Comparison of ENCODE assay signal across 8 cellular contexts in genomic region chr3:29280675-29281264, GRCh38.
DNase-seq lines count a peak whose midpoint lies in the region; ATAC-seq, FAIRE-seq and TF ChIP-seq lines count a peak whose summit lies in the region.

TSS of gene RBMS3 (plus strand) at chr3:29281071.

- ATAC-seq in HG03097 (IDR thresholded peaks at IDR 0.05; ENCODE audit: low FRiP score, unreplicated experiment): peak; percentile 42

- peak; percentile 94 for DNase-seq in AG09319 (ENCODE audit: extremely low read depth, low read depth)
- DNase-seq in GM12865 (ENCODE audit: low read depth): peak; percentile 74
- DNase-seq in RCC 7860 (ENCODE audit: low spot score): peak; percentile 91
- peak; percentile 98 for DNase-seq in choroid plexus epithelial cell (ENCODE audit: low read depth)
- DNase-seq in inferior parietal cortex (ENCODE audit: extremely low spot score): peak; percentile 61
- DNase-seq in skeletal muscle cell (ENCODE audit: low read depth): peak; percentile 90
- no peak for DNase-seq in NK-92 treated with Interleukin-12 subunit alpha and Interleukin-12 subunit beta, amount 100 ng/mL, for 24 hours (lab: John Stamatoyannopoulos, UW)

- FAIRE-seq in RCC 7860 (lab: Jason Lieb, UNC): peak; percentile 93

- H3K4me3 ChIP-seq in GM12865 (ENCODE audit: low read depth, low read length) (peak within 1 kb of the TSS; percentile 65), choroid plexus epithelial cell (ENCODE audit: low read depth, low read length) (peak within 1 kb of the TSS; percentile 76), skeletal muscle cell (ENCODE audit: low read depth, low read length) (peak within 1 kb of the TSS; percentile 69)

- TF ChIP-seq CTCF in AG09319 (IDR thresholded peaks at IDR 0.05; ENCODE audit: low read depth, low read length): peak; percentile 61
- TF ChIP-seq CTCF in GM12865 (IDR thresholded peaks at IDR 0.05; ENCODE audit: insufficient read depth, low read depth, low read length, missing control alignments): peak; percentile 37
- peak; percentile 85 for TF ChIP-seq CTCF in choroid plexus epithelial cell (conservative IDR thresholded peaks at IDR 0.05; ENCODE audit: low read depth, low read length)
